34 cellular contexts compared by ENCODE assay signal in genomic region chr14:23708343-23708742, GRCh38.
"Had no signal": no experiment of that assay in that cellular context is flagged by ENCODE, and none has a peak within 500 bp of the region (broad histone marks: within the 10 kb centered on the region; RNA-seq: fewer than 3 reads in every experiment).

No MANE protein-coding gene starts in this region.

- H3K27me3 ChIP-seq: MG63 had no signal

- H3K36me3 ChIP-seq: MG63 had no signal

- H3K4me3 ChIP-seq: MG63 had no signal

- DNase-seq: Karpas-422, Kasumi-1, MG63, MM.1S, NCI-H1048, NCI-H1092, NCI-H1092 treated with DMSO at 0.1 percent for 48 hours, NCI-H1105, NCI-H1105 treated with DMSO at 0.1 percent for 48 hours, NCI-H1417, NCI-H1417 treated with DMSO at 0.1 percent for 48 hours, NCI-H1436, NCI-H1436 treated with DMSO at 0.1 percent for 48 hours, NCI-H146, NCI-H1694, NCI-H1694 treated with DMSO at 0.1 percent for 48 hours, NCI-H187, NCI-H187 treated with DMSO at 0.1 percent for 48 hours, NCI-H1930, NCI-H2029, NCI-H2029 treated with DMSO at 0.1 percent for 48 hours, NCI-H2081, NCI-H2081 treated with DMSO at 0.1 percent for 48 hours, NCI-H2107, NCI-H2171, NCI-H2171 treated with DMSO at 0.1 percent for 48 hours, NCI-H2227 treated with DMSO at 0.1 percent for 48 hours, NCI-H226, NCI-H345, NCI-H446, NCI-H446 treated with DMSO at 0.1 percent for 48 hours, NCI-H510A, NCI-H510A treated with DMSO at 0.1 percent for 48 hours, NCI-H524 had no signal
